ENCODE assay signal across 1 cellular context in the genomic region with DNA sequence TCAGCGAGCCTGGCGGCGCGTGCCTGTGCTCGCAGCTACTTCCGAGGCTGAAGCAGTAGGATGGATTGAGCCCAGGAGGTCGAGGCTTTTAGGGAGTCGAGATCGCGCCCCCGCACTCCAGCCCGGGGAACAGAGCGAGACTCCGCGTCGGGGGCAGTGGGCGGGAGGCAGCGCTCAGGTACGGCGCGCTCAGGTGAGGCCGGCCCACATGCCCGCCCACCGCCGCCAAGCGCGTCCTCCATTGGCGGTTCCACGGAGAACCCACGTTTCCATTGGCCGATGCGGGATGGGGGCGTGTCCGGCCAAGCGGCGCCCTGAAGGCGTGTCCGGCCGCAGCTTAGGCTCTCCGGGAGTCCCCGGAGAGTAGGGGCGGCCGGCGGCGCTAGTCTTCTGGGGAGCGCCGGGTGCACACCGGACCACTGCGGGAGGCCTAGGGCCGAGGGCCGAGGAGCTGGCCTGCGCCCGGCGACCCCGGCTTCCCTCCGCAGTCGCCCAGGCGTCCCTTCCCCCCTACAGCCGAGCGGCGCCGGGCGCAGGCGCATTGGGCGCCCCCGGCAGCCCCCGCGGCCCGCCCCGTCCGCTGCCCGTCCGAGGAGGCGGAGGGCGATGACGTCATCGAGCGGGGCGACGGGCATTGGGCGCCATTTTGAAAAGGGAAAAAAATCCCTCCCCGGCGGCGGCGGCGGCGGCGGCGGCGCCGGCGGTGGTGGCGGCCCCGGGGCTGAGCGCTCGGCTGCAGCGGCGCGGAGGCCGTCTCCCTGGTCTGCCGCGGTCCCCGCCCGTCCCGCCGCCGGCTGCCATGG.
TF ChIP-seq lines count a peak whose summit lies in the region.

A gene (plus strand): TSS at position 659 of the 803 bp plus-strand sequence. CDS start 141 bp downstream, at position 800.

TF ChIP-seq in K562, 482 proteins besides CTCF, POLR2A, EP300 and RAD21 (continued from another document):
- TF ChIP-seq, protein P1, sequence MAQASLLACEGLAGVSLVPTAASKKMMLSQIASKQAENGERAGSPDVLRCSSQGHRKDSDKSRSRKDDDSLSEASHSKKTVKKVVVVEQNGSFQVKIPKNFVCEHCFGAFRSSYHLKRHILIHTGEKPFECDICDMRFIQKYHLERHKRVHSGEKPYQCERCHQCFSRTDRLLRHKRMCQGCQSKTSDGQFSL (CRISPR knock-in tag; IDR thresholded peaks at IDR 0.05): no peak
- TF ChIP-seq, protein P1 (tag; IDR thresholded peaks at IDR 0.05): no peak
